In the genomic region with DNA sequence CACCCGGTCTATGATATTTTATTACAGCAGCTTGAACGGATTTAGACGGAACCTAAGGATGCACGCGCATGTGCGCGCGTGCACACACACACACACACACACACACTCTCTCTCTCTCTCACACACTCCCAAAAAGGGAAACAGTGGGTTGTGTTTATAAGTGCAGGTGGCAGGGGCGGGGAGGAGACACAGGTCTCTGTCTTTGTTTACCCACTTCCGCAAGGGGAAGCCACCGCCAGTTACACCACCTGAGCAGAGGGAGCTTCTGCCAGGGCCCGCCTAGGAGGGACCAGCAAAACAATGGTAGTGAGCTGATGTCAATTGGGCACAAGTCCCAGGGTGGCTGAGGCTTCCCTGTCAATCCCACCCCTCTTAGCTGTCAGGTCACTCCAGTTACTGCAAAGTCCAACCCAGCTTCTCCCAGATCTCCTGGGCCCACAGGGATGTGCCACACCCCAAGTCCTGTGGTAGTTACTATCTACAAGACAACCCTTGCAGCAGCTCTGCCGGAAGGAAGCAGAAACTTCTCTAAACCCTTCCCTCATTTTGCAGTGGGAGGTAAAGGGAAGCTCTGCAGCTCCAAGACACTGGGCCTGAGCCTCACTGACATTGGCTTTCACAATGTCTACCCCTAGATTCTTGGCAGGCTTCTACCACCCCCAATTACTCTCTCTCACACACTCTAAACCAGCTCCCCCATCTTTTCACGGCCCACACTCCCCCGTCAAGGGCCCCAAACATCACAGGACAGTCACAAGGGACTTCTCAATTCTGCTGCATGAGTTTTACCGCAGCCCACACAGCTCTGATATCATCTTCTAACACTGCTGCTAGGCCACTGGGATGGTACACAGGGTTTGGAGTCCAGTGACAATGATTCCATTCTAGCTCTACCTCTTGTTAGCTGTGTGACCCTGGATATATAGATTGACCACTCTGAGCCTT, we compare ENCODE assay signal across 8 cellular contexts. TPM values are rescaled to one million over a fixed set of nuclear protein-coding genes. Genes with fewer than 3 reads are reported as not detected.
A peak's percentile ranks its signal among the peaks of the same experiment; 100 is the strongest.
DNase-seq lines count a peak whose midpoint lies in the region; ATAC-seq, FAIRE-seq and TF ChIP-seq lines count a peak whose summit lies in the region.

No MANE protein-coding gene starts in this region.

- H3K4me3 ChIP-seq in BLaER1, result peak overlapping the region; percentile 44
- H3K4me3 ChIP-seq in SU-DHL-6 (ENCODE audit: insufficient read depth, low read length, poor library complexity, severe bottlenecking), result peak overlapping the region; percentile 42

- H3K9me3 ChIP-seq in BLaER1, result peaks cover 4% of the 10 kb centered on the region; the same call in 1 of the 2 replicates
- H3K9me3 ChIP-seq in SU-DHL-6 (ENCODE audit: insufficient read depth, low read length), result peaks cover 5% of the 10 kb centered on the region; the same call in 1 of the 2 replicates

- peaks cover 21% of the 10 kb centered on the region for H3K36me3 ChIP-seq in BLaER1
- H3K36me3 ChIP-seq in SU-DHL-6 (ENCODE audit: low read length), result peaks cover 5% of the 10 kb centered on the region; the same call in 1 of the 2 replicates

- H3K36me3 Mint-ChIP-seq in activated naive CD8-positive, alpha-beta T cell treated with anti-CD3 and anti-CD28 coated beads for 36 hours, result peaks cover 30% of the 10 kb centered on the region
- peaks cover 9% of the 10 kb centered on the region for H3K36me3 Mint-ChIP-seq in neural crest cell (ENCODE audit: low read depth)

- no peaks in the 10 kb centered on the region for H3K9me2 ChIP-seq in SU-DHL-6 (replicated peaks; ENCODE audit: insufficient read depth, low read length)

- H3K27me3 Mint-ChIP-seq in activated naive CD8-positive, alpha-beta T cell treated with anti-CD3 and anti-CD28 coated beads for 36 hours, result no peaks in the 10 kb centered on the region
- H3K27me3 Mint-ChIP-seq in neural crest cell (ENCODE audit: low read depth), result no peaks in the 10 kb centered on the region

- H3F3A ChIP-seq in SU-DHL-6 (ENCODE audit: insufficient read depth), result peaks cover 15% of the 10 kb centered on the region

- no peak for TF ChIP-seq CTCF in SU-DHL-6 (IDR thresholded peaks at IDR 0.05; ENCODE audit: insufficient read depth, low read length, poor library complexity, severe bottlenecking)
- TF ChIP-seq CTCF in neural crest cell (conservative IDR thresholded peaks at IDR 0.05), result no peak

- peak overlapping the region; percentile 28 for H2AFZ ChIP-seq in SU-DHL-6 (ENCODE audit: low read depth, low read length, severe bottlenecking)

- peak; percentile 60 for DNase-seq in GM19239 (ENCODE audit: insufficient read length, low spot score)
- DNase-seq in activated naive CD8-positive, alpha-beta T cell treated with anti-CD3 and anti-CD28 coated beads for 36 hours, result peak; percentile 69
- DNase-seq in neural crest cell (ENCODE audit: low read depth, low spot score), result no peak
- DNase-seq in cerebellar cortex (ENCODE audit: low spot score), result no peak
- no peak for DNase-seq in NCI-H2227 (lab: John Stamatoyannopoulos, UW; ENCODE audit: unreplicated experiment)

- peaks cover 86% of the 10 kb centered on the region for H3K79me2 ChIP-seq in SU-DHL-6 (ENCODE audit: insufficient read depth, low read length)

- H3K4me3 Mint-ChIP-seq in activated naive CD8-positive, alpha-beta T cell treated with anti-CD3 and anti-CD28 coated beads for 36 hours, result peak overlapping the region; percentile 66
- no peak overlapping the region for H3K4me3 Mint-ChIP-seq in neural crest cell

- FAIRE-seq in GM19239 (lab: Jason Lieb, UNC), result peak; percentile 79

- no peaks in the 10 kb centered on the region for H3K27me3 ChIP-seq in BLaER1
- no peaks in the 10 kb centered on the region for H3K27me3 ChIP-seq in SU-DHL-6 (ENCODE audit: low read length)

- H3K27ac ChIP-seq in BLaER1 (peak overlapping the region; percentile 64), SU-DHL-6 (ENCODE audit: low read depth, low read length) (peak overlapping the region; percentile 94)

- ATAC-seq in HG03280 (IDR thresholded peaks at IDR 0.05; ENCODE audit: unreplicated experiment), result peak; percentile 92

- H4K20me1 ChIP-seq in BLaER1, result peaks cover 62% of the 10 kb centered on the region
- H4K20me1 ChIP-seq in SU-DHL-6 (ENCODE audit: low read depth, low read length), result no peaks in the 10 kb centered on the region

- H3K4me1 ChIP-seq in BLaER1, result peaks cover 85% of the 10 kb centered on the region

- H3K4me1 Mint-ChIP-seq in activated naive CD8-positive, alpha-beta T cell treated with anti-CD3 and anti-CD28 coated beads for 36 hours, result peaks cover 71% of the 10 kb centered on the region
- no peaks in the 10 kb centered on the region for H3K4me1 Mint-ChIP-seq in neural crest cell

- H3K4me2 ChIP-seq in BLaER1 (peak overlapping the region; percentile 88), SU-DHL-6 (ENCODE audit: low read depth, low read length, poor library complexity, severe bottlenecking) (peak overlapping the region; percentile 72)

- peaks cover 9% of the 10 kb centered on the region for H3K9me3 Mint-ChIP-seq in activated naive CD8-positive, alpha-beta T cell treated with anti-CD3 and anti-CD28 coated beads for 36 hours
- peaks cover 2% of the 10 kb centered on the region for H3K9me3 Mint-ChIP-seq in neural crest cell

- peak overlapping the region; percentile 88 for H3K27ac Mint-ChIP-seq in activated naive CD8-positive, alpha-beta T cell treated with anti-CD3 and anti-CD28 coated beads for 36 hours
- peak overlapping the region; percentile 63 for H3K27ac Mint-ChIP-seq in neural crest cell (ENCODE audit: unreplicated experiment)

- H3K9ac ChIP-seq in BLaER1 (peak overlapping the region; percentile 7), SU-DHL-6 (ENCODE audit: low read length) (peak overlapping the region; percentile 50)

RNA-seq across cellular contexts. Expression of a gene that starts 17.6 kb away (rescaled TPM):
- 100 to 1,000 TPM; 181 to 191 TPM for total RNA-seq in activated naive CD8-positive, alpha-beta T cell treated with anti-CD3 and anti-CD28 coated beads for 36 hours
- total RNA-seq in neural crest cell, result 25.7 and 36.6 TPM in 2 replicates

RNA-seq across cellular contexts. Expression of a gene that starts 55.2 kb away (rescaled TPM):
- total RNA-seq in activated naive CD8-positive, alpha-beta T cell treated with anti-CD3 and anti-CD28 coated beads for 36 hours, result not detected
- 24.1 and 27.5 TPM in 2 replicates for total RNA-seq in neural crest cell

Comparison
In these comparisons a context has a peak if more than half of its experiments do, and no peak if none do; other contexts are left out.
1. DNase-seq: peak in GM19239 (single experiment) and activated naive CD8-positive, alpha-beta T cell treated with anti-CD3 and anti-CD28 coated beads for 36 hours (single experiment); none in neural crest cell (single experiment), cerebellar cortex (single experiment) and NCI-H2227 (single experiment).
2. RNA of a gene that starts 55.2 kb away (total RNA-seq): 24.1 to 27.5 TPM in neural crest cell; not detected in activated naive CD8-positive, alpha-beta T cell treated with anti-CD3 and anti-CD28 coated beads for 36 hours; every median in the first group is over 10 times any median in the second.